In the genomic region with DNA sequence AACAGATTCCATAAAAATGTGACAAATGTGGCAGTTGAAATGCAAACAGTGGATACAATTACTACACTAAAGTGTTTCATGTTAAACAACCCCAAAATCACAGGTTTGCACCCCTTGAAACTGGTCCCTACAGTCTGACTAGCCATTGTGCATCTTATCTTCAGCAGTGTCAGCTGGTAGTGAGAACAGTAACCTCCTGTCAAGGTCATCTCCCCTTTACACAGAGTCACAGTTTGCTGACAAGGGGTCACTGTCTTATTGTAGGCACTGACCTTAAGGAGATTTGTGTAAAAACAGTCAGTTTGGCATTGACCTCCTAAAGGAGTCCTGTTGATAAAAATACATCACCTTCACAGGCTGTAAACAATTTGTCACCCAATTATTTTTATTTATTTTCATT, we compare ENCODE assay signal across 1 cellular context.
A peak's percentile ranks its signal among the peaks of the same experiment; 100 is the strongest.
TF ChIP-seq lines count a peak whose summit lies in the region.

No MANE protein-coding gene starts in this region.

TF ChIP-seq in HepG2, 621 proteins besides CTCF, POLR2A, EP300 and RAD21 (continued from another document):
- TF ChIP-seq MTA3 (CRISPR knock-in tag; IDR thresholded peaks at IDR 0.05): no peak
- TF ChIP-seq ZSCAN21 (CRISPR knock-in tag; IDR thresholded peaks at IDR 0.05; ENCODE audit: borderline replicate concordance): no peak
- TF ChIP-seq ZNF350 (CRISPR knock-in tag; IDR thresholded peaks at IDR 0.05; ENCODE audit: borderline replicate concordance, low read depth): no peak
- TF ChIP-seq SAFB2 (CRISPR knock-in tag; IDR thresholded peaks at IDR 0.05; ENCODE audit: borderline replicate concordance, low read depth): no peak
- TF ChIP-seq, protein P1, sequence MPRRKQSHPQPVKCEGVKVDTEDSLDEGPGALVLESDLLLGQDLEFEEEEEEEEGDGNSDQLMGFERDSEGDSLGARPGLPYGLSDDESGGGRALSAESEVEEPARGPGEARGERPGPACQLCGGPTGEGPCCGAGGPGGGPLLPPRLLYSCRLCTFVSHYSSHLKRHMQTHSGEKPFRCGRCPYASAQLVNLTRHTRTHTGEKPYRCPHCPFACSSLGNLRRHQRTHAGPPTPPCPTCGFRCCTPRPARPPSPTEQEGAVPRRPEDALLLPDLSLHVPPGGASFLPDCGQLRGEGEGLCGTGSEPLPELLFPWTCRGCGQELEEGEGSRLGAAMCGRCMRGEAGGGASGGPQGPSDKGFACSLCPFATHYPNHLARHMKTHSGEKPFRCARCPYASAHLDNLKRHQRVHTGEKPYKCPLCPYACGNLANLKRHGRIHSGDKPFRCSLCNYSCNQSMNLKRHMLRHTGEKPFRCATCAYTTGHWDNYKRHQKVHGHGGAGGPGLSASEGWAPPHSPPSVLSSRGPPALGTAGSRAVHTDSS (CRISPR knock-in tag; conservative IDR thresholded peaks at IDR 0.05): no peak
- 0 out of 2 replicates have a peak, but pooled peaks have one; percentile 13 for TF ChIP-seq MEF2D (CRISPR knock-in tag; IDR thresholded peaks at IDR 0.05)
- TF ChIP-seq, protein P2, sequence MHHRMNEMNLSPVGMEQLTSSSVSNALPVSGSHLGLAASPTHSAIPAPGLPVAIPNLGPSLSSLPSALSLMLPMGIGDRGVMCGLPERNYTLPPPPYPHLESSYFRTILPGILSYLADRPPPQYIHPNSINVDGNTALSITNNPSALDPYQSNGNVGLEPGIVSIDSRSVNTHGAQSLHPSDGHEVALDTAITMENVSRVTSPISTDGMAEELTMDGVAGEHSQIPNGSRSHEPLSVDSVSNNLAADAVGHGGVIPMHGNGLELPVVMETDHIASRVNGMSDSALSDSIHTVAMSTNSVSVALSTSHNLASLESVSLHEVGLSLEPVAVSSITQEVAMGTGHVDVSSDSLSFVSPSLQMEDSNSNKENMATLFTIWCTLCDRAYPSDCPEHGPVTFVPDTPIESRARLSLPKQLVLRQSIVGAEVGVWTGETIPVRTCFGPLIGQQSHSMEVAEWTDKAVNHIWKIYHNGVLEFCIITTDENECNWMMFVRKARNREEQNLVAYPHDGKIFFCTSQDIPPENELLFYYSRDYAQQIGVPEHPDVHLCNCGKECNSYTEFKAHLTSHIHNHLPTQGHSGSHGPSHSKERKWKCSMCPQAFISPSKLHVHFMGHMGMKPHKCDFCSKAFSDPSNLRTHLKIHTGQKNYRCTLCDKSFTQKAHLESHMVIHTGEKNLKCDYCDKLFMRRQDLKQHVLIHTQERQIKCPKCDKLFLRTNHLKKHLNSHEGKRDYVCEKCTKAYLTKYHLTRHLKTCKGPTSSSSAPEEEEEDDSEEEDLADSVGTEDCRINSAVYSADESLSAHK (CRISPR knock-in tag; IDR thresholded peaks at IDR 0.05; ENCODE audit: borderline replicate concordance): no peak
- TF ChIP-seq NR2F6 (IDR thresholded peaks at IDR 0.05): peak; percentile 46
- peak; percentile 41; the same call in 1 of the 2 replicates for TF ChIP-seq NR2F6 (CRISPR knock-in tag; IDR thresholded peaks at IDR 0.05)
- no peak for TF ChIP-seq ZNF781 (CRISPR knock-in tag; IDR thresholded peaks at IDR 0.05; ENCODE audit: borderline replicate concordance, not compliant biosample characterization)
- no peak for TF ChIP-seq FOXA1 (IDR thresholded peaks at IDR 0.05)
- no peak for TF ChIP-seq FOXA1 (CRISPR knock-in tag; IDR thresholded peaks at IDR 0.05)
- TF ChIP-seq, protein P3, sequence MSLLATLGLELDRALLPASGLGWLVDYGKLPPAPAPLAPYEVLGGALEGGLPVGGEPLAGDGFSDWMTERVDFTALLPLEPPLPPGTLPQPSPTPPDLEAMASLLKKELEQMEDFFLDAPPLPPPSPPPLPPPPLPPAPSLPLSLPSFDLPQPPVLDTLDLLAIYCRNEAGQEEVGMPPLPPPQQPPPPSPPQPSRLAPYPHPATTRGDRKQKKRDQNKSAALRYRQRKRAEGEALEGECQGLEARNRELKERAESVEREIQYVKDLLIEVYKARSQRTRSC (CRISPR knock-in tag; IDR thresholded peaks at IDR 0.05; ENCODE audit: low read depth): no peak
- peak; percentile 44; the same call in 1 of the 2 replicates for TF ChIP-seq RARA (CRISPR knock-in tag; IDR thresholded peaks at IDR 0.05)
- TF ChIP-seq, protein P4, sequence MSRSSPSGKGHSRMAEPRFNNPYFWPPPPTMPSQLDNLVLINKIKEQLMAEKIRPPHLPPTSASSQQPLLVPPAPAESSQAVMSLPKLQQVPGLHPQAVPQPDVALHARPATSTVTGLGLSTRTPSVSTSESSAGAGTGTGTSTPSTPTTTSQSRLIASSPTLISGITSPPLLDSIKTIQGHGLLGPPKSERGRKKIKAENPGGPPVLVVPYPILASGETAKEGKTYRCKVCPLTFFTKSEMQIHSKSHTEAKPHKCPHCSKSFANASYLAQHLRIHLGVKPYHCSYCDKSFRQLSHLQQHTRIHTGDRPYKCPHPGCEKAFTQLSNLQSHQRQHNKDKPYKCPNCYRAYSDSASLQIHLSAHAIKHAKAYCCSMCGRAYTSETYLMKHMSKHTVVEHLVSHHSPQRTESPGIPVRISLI (CRISPR knock-in tag; IDR thresholded peaks at IDR 0.05; ENCODE audit: borderline replicate concordance): no peak
- TF ChIP-seq NR2F2 (IDR thresholded peaks at IDR 0.05; ENCODE audit: borderline replicate concordance, low read depth): 0 out of 2 replicates have a peak, but pooled peaks have one; percentile 34
- TF ChIP-seq, protein P5, sequence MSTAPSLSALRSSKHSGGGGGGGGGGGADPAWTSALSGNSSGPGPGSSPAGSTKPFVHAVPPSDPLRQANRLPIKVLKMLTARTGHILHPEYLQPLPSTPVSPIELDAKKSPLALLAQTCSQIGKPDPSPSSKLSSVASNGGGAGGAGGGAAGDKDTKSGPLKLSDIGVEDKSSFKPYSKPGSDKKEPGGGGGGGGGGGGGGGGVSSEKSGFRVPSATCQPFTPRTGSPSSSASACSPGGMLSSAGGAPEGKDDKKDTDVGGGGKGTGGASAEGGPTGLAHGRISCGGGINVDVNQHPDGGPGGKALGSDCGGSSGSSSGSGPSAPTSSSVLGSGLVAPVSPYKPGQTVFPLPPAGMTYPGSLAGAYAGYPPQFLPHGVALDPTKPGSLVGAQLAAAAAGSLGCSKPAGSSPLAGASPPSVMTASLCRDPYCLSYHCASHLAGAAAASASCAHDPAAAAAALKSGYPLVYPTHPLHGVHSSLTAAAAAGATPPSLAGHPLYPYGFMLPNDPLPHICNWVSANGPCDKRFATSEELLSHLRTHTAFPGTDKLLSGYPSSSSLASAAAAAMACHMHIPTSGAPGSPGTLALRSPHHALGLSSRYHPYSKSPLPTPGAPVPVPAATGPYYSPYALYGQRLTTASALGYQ (CRISPR knock-in tag; IDR thresholded peaks at IDR 0.05): no peak
- TF ChIP-seq ZNF83 (CRISPR knock-in tag; IDR thresholded peaks at IDR 0.05; ENCODE audit: borderline replicate concordance): no peak
- TF ChIP-seq, protein P6, sequence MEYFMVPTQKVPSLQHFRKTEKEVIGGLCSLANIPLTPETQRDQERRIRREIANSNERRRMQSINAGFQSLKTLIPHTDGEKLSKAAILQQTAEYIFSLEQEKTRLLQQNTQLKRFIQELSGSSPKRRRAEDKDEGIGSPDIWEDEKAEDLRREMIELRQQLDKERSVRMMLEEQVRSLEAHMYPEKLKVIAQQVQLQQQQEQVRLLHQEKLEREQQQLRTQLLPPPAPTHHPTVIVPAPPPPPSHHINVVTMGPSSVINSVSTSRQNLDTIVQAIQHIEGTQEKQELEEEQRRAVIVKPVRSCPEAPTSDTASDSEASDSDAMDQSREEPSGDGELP (IDR thresholded peaks at IDR 0.05; ENCODE audit: borderline replicate concordance, low read depth): peak; percentile 78; the same call in 1 of the 2 replicates
